ENCODE assay signal across 31 cellular contexts in the genomic region with DNA sequence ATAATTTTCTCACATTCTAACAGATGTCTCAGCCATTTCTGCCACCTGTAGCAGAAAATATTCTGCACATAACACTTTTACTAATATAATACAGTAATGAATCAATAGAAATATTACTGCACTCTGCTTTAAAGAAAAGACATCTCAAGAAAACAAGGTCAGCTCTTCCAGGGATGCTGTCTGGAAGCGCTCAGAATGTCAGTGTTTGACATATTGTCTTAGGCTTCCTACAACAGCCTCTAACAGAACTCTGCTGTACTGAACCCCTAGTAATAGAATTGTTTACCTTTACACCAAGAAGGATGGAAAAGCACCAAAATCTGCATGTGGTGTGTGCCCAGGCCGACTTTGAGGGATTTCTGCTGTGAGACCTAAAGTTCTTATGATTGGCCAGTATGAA.
"Had no signal": no experiment of that assay in that cellular context is flagged by ENCODE, and none has a peak within 500 bp of the region (broad histone marks: within the 10 kb centered on the region; RNA-seq: fewer than 3 reads in every experiment).

No MANE protein-coding gene starts in this region.

- H3K4me3 ChIP-seq: adrenal gland, ascending aorta, body of pancreas, breast epithelium, cardiac muscle cell had no signal

- ATAC-seq: activated naive CD4-positive, alpha-beta T cell treated with anti-CD3 and anti-CD28 coated beads, Interleukin-2, amount 50 U/mL, for 72 hours; activated naive CD8-positive, alpha-beta T cell treated with anti-CD3 and anti-CD28 coated beads, Interleukin-2, amount 50 U/mL, for 24 hours; activated T-cell treated with anti-CD3 and anti-CD28 coated beads, Interleukin-2, amount 50 U/mL, for 4 hours; activated T-cell treated with anti-CD3 and anti-CD28 coated beads, Interleukin-2, amount 50 U/mL, for 72 hours; body of pancreas had no signal

- H3K4me1 ChIP-seq: ascending aorta, breast epithelium had no signal

- H3K27ac ChIP-seq: adrenal gland, ascending aorta, body of pancreas, brain microvascular endothelial cell, breast epithelium, cardiac muscle cell had no signal

- DNase-seq: activated effector memory CD4-positive, alpha-beta T cell treated with anti-CD3 and anti-CD28 coated beads, Interleukin-2, amount 50 U/mL, for 16 hours; activated effector memory CD4-positive, alpha-beta T cell treated with Interleukin-2 at 50 U/mL for 16 hours; activated gamma-delta T cell; activated gamma-delta T cell treated with Interleukin-2 at 50 U/mL for 16 hours; activated naive CD4-positive, alpha-beta T cell; activated naive CD4-positive, alpha-beta T cell treated with anti-CD3 and anti-CD28 coated beads for 36 hours; activated naive CD4-positive, alpha-beta T cell treated with anti-CD3 and anti-CD28 coated beads, Interleukin-2, amount 10 ng/mL, durations not matched to agents 7 days and 5 days; activated naive CD4-positive, alpha-beta T cell treated with anti-CD3 and anti-CD28 coated beads, Interleukin-2, amount 50 U/mL, for 16 hours; activated naive CD4-positive, alpha-beta T cell treated with Interleukin-2 at 50 U/mL for 16 hours; activated naive CD8-positive, alpha-beta T cell treated with anti-CD3 and anti-CD28 coated beads for 36 hours; activated naive CD8-positive, alpha-beta T cell treated with anti-CD3 and anti-CD28 coated beads, Interleukin-2, amount 10 ng/mL, durations not matched to agents 7 days and 5 days; activated naive CD8-positive, alpha-beta T cell treated with anti-CD3 and anti-CD28 coated beads, Interleukin-2, amount 50 U/mL, for 24 hours; activated T-cell treated with anti-CD3 and anti-CD28 coated beads, Interleukin-2, amount 50 U/mL, for 1 hour; activated T-cell treated with anti-CD3 and anti-CD28 coated beads, Interleukin-2, amount 50 U/mL, for 24 hours; activated T-cell treated with anti-CD3 and anti-CD28 coated beads, Interleukin-2, amount 50 U/mL, for 4 hours; activated T-cell treated with anti-CD3 and anti-CD28 coated beads, Interleukin-2, amount 50 U/mL, for 48 hours; activated T-cell treated with anti-CD3 and anti-CD28 coated beads, Interleukin-2, amount 50 U/mL, for 72 hours; adrenal gland; amniotic stem cell; amygdala; anterior cingulate cortex; aorta; body of pancreas; brain microvascular endothelial cell; caudate nucleus; central memory CD4-positive, alpha-beta T cell; cerebellar nuclear complex had no signal

- H3K27me3 ChIP-seq: adrenal gland, ascending aorta, body of pancreas, brain microvascular endothelial cell, breast epithelium, cardiac muscle cell had no signal

- H3K36me3 ChIP-seq: adrenal gland, ascending aorta, brain microvascular endothelial cell, breast epithelium, cardiac muscle cell had no signal
